In the genomic region with DNA sequence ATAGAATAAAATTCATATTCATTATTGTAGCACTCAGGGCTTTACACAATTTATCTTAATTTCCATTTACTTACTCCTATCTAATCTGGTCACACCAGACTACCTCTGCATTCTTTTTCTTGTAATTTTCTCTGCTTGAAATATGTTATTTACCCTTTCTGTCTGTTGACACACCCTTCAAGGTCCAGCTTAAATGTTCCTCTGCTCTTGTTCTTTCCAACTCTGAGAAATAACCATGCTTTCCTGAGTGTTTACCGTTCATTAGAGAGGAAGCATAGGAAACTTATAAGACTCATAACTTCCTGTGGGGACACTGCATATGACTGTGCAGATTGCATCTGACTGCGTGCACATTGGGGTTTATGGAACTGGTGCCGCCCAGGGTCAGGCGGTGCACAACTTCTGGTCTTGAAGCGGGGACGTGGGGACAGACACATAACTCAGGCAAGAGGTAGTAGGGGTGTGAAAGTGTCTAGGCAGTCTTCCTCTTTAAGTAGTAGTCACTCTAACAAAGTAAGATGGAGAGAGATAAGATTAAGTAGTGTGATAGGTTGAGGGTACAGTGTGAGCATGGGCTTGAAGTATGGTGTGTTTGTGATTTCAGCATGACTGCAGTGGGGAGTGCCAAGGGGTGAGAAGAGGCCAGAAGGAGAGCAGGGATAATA, we compare ENCODE assay signal across 9 cellular contexts. TPM values are rescaled to one million over a fixed set of nuclear protein-coding genes. Genes with fewer than 3 reads are reported as not detected.
DNase-seq lines count a peak whose midpoint lies in the region; ATAC-seq, FAIRE-seq and TF ChIP-seq lines count a peak whose summit lies in the region.
"Had no signal": no experiment of that assay in that cellular context is flagged by ENCODE, and none has a peak within 500 bp of the region (broad histone marks: within the 10 kb centered on the region; RNA-seq: fewer than 3 reads in every experiment).

No MANE protein-coding gene starts in this region.

- H3K4me1 Mint-ChIP-seq in activated naive CD8-positive, alpha-beta T cell (ENCODE audit: low read depth): peaks cover 21% of the 10 kb centered on the region

- no peaks in the 10 kb centered on the region for H3K36me3 ChIP-seq in neutrophil
- H3K36me3 ChIP-seq in ovary: no peaks in the 10 kb centered on the region
- H3K36me3 ChIP-seq: suprapubic skin had no signal

- FAIRE-seq in GM12892 (lab: Jason Lieb, UNC): no peak

- H3K27me3 ChIP-seq in neutrophil (no peaks in the 10 kb centered on the region), ovary (no peaks in the 10 kb centered on the region)
- H3K27me3 ChIP-seq: suprapubic skin had no signal

- intact Hi-C loops in ovary (cut with DNase I): loop anchor here in 3 of 4 donors (5.0 to 10.0 kb wide), 2 partner anchors 53 to 55 kb away; a partner anchor contains a TSS

- TF ChIP-seq CTCF in neutrophil (IDR thresholded peaks at IDR 0.05) (peak; percentile 26), ovary (IDR thresholded peaks at IDR 0.05) (no peak)

- H3K4me3 ChIP-seq in neutrophil (ENCODE audit: low read depth in 1 of 2, low read length in 1 of 2): peak overlapping the region; percentile 53 to 57
- no peak overlapping the region for H3K4me3 ChIP-seq in ovary
- H3K4me3 ChIP-seq: suprapubic skin had no signal

- no peaks in the 10 kb centered on the region for H3K9me3 Mint-ChIP-seq in activated naive CD8-positive, alpha-beta T cell (ENCODE audit: low read depth)

- no peaks in the 10 kb centered on the region for H3K36me3 Mint-ChIP-seq in activated naive CD8-positive, alpha-beta T cell

- DNase-seq in SKM-1 treated with dmso at 0.1 percent for 144 hours (lab: John Stamatoyannopoulos, UW; ENCODE audit: unreplicated experiment): peak; percentile 46
- DNase-seq in NCI-H1417 treated with DMSO at 0.1 percent for 48 hours (lab: John Stamatoyannopoulos, UW): no peak
- no peak for DNase-seq in ovary
- DNase-seq in GM12892 (ENCODE audit: insufficient read length): no peak
- DNase-seq in 8988T: no peak

- H3K9me3 ChIP-seq in neutrophil: no peaks in the 10 kb centered on the region
- H3K9me3 ChIP-seq in ovary: no peaks in the 10 kb centered on the region
- H3K9me3 ChIP-seq: suprapubic skin had no signal

- peaks cover 96 to 97% of the 10 kb centered on the region in 2 experiments for H3K4me1 ChIP-seq in neutrophil (ENCODE audit: control insufficient read depth in 1 of 2, insufficient read depth in 1 of 2, low read depth in 1 of 2, low read length in 1 of 2)
- H3K4me1 ChIP-seq in ovary (ENCODE audit: insufficient read depth): no peaks in the 10 kb centered on the region

- TF ChIP-seq POLR2A in ovary (IDR thresholded peaks at IDR 0.05) (no peak), GM12892 (IDR thresholded peaks at IDR 0.05; ENCODE audit: low read depth, low read length) (no peak)

- ATAC-seq in GM18511 (IDR thresholded peaks at IDR 0.05; ENCODE audit: unreplicated experiment): peak; percentile 82

- TF ChIP-seq EP300 in ovary (IDR thresholded peaks at IDR 0.05): no peak

- H3K27ac Mint-ChIP-seq in activated naive CD8-positive, alpha-beta T cell: peak overlapping the region; percentile 87

- WGBS in ovary, 3 donors: 63% methylated on average over 6 of the region's 6 CpGs

- H3K27ac ChIP-seq in neutrophil (peak overlapping the region; percentile 99), ovary (no peak overlapping the region)
- H3K27ac ChIP-seq: suprapubic skin had no signal

- peak overlapping the region; percentile 60 for H3K4me3 Mint-ChIP-seq in activated naive CD8-positive, alpha-beta T cell

- H3K27me3 Mint-ChIP-seq in activated naive CD8-positive, alpha-beta T cell: no peaks in the 10 kb centered on the region

RNA-seq across cellular contexts. Expression of a gene that starts 42.6 kb away (rescaled TPM):
- total RNA-seq in ovary: 10 to 100 TPM; 10.5 to 30.8 (median 28.3) TPM
- polyA plus RNA-seq in ovary: 10 to 100 TPM; 16.8 to 32.1 TPM
- 5.1 TPM for polyA plus RNA-seq in GM12892 (2012; ENCODE audit: missing spikeins)

RNA-seq across cellular contexts. Expression of a gene that starts 54.0 kb away (rescaled TPM):
- total RNA-seq in ovary: 100 to 1,000 TPM in 1 of 7 donors, 10 to 100 TPM in 6; 24.0 to 100 (median 34.8) TPM
- polyA plus RNA-seq in ovary: 10 to 100 TPM; 14.1 to 25.5 TPM
- polyA plus RNA-seq in GM12892 (2012; ENCODE audit: missing spikeins): 39.2 TPM
